1 cellular context compared by ENCODE assay signal in genomic region chr11:17406082-17406817, GRCh38.
TF ChIP-seq lines count a peak whose summit lies in the region.

No MANE protein-coding gene starts in this region.

TF ChIP-seq in HepG2, 621 proteins besides CTCF, POLR2A, EP300 and RAD21:
- TF ChIP-seq ZBTB42 (CRISPR knock-in tag; IDR thresholded peaks at IDR 0.05) (no peak), PRMT3 (CRISPR knock-in tag; IDR thresholded peaks at IDR 0.05; ENCODE audit: borderline replicate concordance, low read depth) (no peak), ZFP36L1 (CRISPR knock-in tag; IDR thresholded peaks at IDR 0.05) (no peak), SNAI1 (CRISPR knock-in tag; IDR thresholded peaks at IDR 0.05; ENCODE audit: borderline replicate concordance) (no peak), CBX1 (IDR thresholded peaks at IDR 0.05; ENCODE audit: low read depth) (no peak), ZNF570 (CRISPR knock-in tag; IDR thresholded peaks at IDR 0.05; ENCODE audit: borderline replicate concordance) (no peak), ZBTB25 (CRISPR knock-in tag; IDR thresholded peaks at IDR 0.05) (no peak), ZMYM3 (CRISPR knock-in tag; IDR thresholded peaks at IDR 0.05) (peak; percentile 26; the same call in 1 of the 2 replicates), GATAD1 (CRISPR knock-in tag; IDR thresholded peaks at IDR 0.05) (no peak), ZNF629 (CRISPR knock-in tag; conservative IDR thresholded peaks at IDR 0.05) (peak; percentile 86)
